In genomic region chr6:143678980-143679379, GRCh38 we compare ENCODE assay signal across 8 cellular contexts. TPM values are rescaled to one million over a fixed set of nuclear protein-coding genes. Genes with fewer than 3 reads are reported as not detected.
DNase-seq lines count a peak whose midpoint lies in the region; ATAC-seq, FAIRE-seq and TF ChIP-seq lines count a peak whose summit lies in the region.

No MANE protein-coding gene starts in this region.

- H3K27me3 ChIP-seq in Loucy (ENCODE audit: insufficient read depth, low read length, poor library complexity, severe bottlenecking) (no peaks in the 10 kb centered on the region), mucosa of stomach (ENCODE audit: control insufficient read depth, insufficient read depth, low read length) (no peaks in the 10 kb centered on the region)

- H3K4me1 ChIP-seq in A549 (peaks cover 40% of the 10 kb centered on the region), Loucy (ENCODE audit: insufficient read depth, low read length, poor library complexity, severe bottlenecking) (peaks cover 21% of the 10 kb centered on the region), mucosa of stomach (ENCODE audit: control insufficient read depth, insufficient read depth, low read length) (peaks cover 25% of the 10 kb centered on the region)

- TF ChIP-seq EP300 in A549 (IDR thresholded peaks at IDR 0.05) = no peak

- no peak overlapping the region for H3K9ac ChIP-seq in Loucy (ENCODE audit: low read depth, low read length, poor library complexity, severe bottlenecking)
- peak overlapping the region; percentile 75 for H3K9ac ChIP-seq in mucosa of stomach (ENCODE audit: low read length)

- DNase-seq in A549 (ENCODE audit: low read depth in 1 of 2, low spot score in 1 of 2) = no peak
- no peak for DNase-seq in choroid plexus epithelial cell (ENCODE audit: low read depth)
- DNase-seq in middle frontal gyrus (ENCODE audit: extremely low spot score, low spot score) = no peak
- no peak for DNase-seq in SKM-1 (lab: John Stamatoyannopoulos, UW; ENCODE audit: unreplicated experiment)

- CTCF ChIA-PET in A549 (lab: Yijun Ruan, JAX) = interaction anchor here (0.6 kb wide), 1 partner anchor 319 kb away, joined by 4 read pairs; no protein-coding TSS in a partner anchor

- POLR2A ChIA-PET in A549 (lab: Yijun Ruan, JAX) = interaction anchor here (2.2 kb wide), 1 partner anchor 164 kb away, joined by 8 read pairs; the partner anchor contains the start of gene LTV1

- no peaks in the 10 kb centered on the region for H3K36me3 ChIP-seq in Loucy (ENCODE audit: insufficient read depth, low read length)
- H3K36me3 ChIP-seq in mucosa of stomach (ENCODE audit: control insufficient read depth, insufficient read depth, low read length) = no peaks in the 10 kb centered on the region

- FAIRE-seq in A549 (lab: Jason Lieb, UNC) = no peak

- peaks cover 4% of the 10 kb centered on the region for H4K20me1 ChIP-seq in Loucy (ENCODE audit: insufficient read depth, low read length, poor library complexity, severe bottlenecking)

- no peak for ATAC-seq in A549
- no peak for ATAC-seq in GM18870 (IDR thresholded peaks at IDR 0.05; ENCODE audit: unreplicated experiment)
- ATAC-seq in GM21390 (IDR thresholded peaks at IDR 0.05; ENCODE audit: unreplicated experiment) = no peak

- H3K4me3 ChIP-seq in A549 = peak overlapping the region; percentile 50
- H3K4me3 ChIP-seq in Loucy (ENCODE audit: low read length, poor library complexity, severe bottlenecking) = peak overlapping the region; percentile 6
- peak overlapping the region; percentile 73 for H3K4me3 ChIP-seq in choroid plexus epithelial cell (ENCODE audit: low read depth, low read length)
- H3K4me3 ChIP-seq in mucosa of stomach (ENCODE audit: low read length) = no peak overlapping the region

- TF ChIP-seq RAD21 in A549 (conservative IDR thresholded peaks at IDR 0.05 in 1 of 2, IDR thresholded peaks at IDR 0.05 in 1 of 2) = no peak

- TF ChIP-seq CTCF in A549 (IDR thresholded peaks at IDR 0.05) = no peak
- TF ChIP-seq CTCF in Loucy (conservative IDR thresholded peaks at IDR 0.05; ENCODE audit: low read length) = no peak
- no peak for TF ChIP-seq CTCF in choroid plexus epithelial cell (conservative IDR thresholded peaks at IDR 0.05; ENCODE audit: low read depth, low read length)

- H2AFZ ChIP-seq in Loucy (ENCODE audit: low read length) = no peak overlapping the region

- H3K9me2 ChIP-seq in Loucy (replicated peaks; ENCODE audit: low read depth, low read length) = no peaks in the 10 kb centered on the region

- H3F3A ChIP-seq in Loucy (ENCODE audit: low read depth) = 0 out of 2 replicates have a peak, but pooled peaks cover 3% of the 10 kb centered on the region

- peak overlapping the region in 1 of 2 experiments; percentile 78; a peak in 3 of 6 replicates for H3K27ac ChIP-seq in A549

- 2% methylated on average over 3 of the region's 3 CpGs for WGBS in A549 (ENCODE audit: missing lambda C conversion rate)

- no peaks in the 10 kb centered on the region for H3K79me2 ChIP-seq in Loucy (ENCODE audit: insufficient read depth, low read length)

- peaks cover 11% of the 10 kb centered on the region; the same call in 1 of the 3 replicates for H3K9me3 ChIP-seq in A549
- H3K9me3 ChIP-seq in Loucy (ENCODE audit: insufficient read depth, low read depth, low read length) = no peaks in the 10 kb centered on the region
- H3K9me3 ChIP-seq in mucosa of stomach (ENCODE audit: control insufficient read depth, low read length) = no peaks in the 10 kb centered on the region

- TF ChIP-seq POLR2A in A549 (IDR thresholded peaks at IDR 0.05; ENCODE audit: low read length) = no peak

- peak overlapping the region; percentile 91 for H3K4me2 ChIP-seq in A549
- peak overlapping the region; percentile 62 for H3K4me2 ChIP-seq in Loucy (ENCODE audit: low read depth, low read length, poor library complexity, severe bottlenecking)

TF ChIP-seq in A549, 52 proteins besides CTCF, POLR2A, EP300 and RAD21:
- no peak for TF ChIP-seq RARB (CRISPR knock-in tag; IDR thresholded peaks at IDR 0.05)
- TF ChIP-seq KDM1A (IDR thresholded peaks at IDR 0.05; ENCODE audit: low read depth) = no peak
- TF ChIP-seq NR3C1 (IDR thresholded peaks at IDR 0.05) = no peak
- TF ChIP-seq CHD2 (IDR thresholded peaks at IDR 0.05; ENCODE audit: low read length, partially characterized antibody) = no peak
- TF ChIP-seq, protein P1, sequence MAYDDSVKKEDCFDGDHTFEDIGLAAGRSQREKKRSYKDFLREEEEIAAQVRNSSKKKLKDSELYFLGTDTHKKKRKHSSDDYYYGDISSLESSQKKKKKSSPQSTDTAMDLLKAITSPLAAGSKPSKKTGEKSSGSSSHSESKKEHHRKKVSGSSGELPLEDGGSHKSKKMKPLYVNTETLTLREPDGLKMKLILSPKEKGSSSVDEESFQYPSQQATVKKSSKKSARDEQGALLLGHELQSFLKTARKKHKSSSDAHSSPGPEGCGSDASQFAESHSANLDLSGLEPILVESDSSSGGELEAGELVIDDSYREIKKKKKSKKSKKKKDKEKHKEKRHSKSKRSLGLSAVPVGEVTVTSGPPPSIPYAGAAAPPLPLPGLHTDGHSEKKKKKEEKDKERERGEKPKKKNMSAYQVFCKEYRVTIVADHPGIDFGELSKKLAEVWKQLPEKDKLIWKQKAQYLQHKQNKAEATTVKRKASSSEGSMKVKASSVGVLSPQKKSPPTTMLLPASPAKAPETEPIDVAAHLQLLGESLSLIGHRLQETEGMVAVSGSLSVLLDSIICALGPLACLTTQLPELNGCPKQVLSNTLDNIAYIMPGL (CRISPR knock-in tag; IDR thresholded peaks at IDR 0.05; ENCODE audit: borderline replicate concordance) = no peak
- TF ChIP-seq FOSB (CRISPR knock-in tag; IDR thresholded peaks at IDR 0.05) = no peak
- no peak for TF ChIP-seq RCOR1 (IDR thresholded peaks at IDR 0.05; ENCODE audit: low read depth, low read length)
- no peak for TF ChIP-seq HOXB5 (CRISPR knock-in tag; IDR thresholded peaks at IDR 0.05)
- TF ChIP-seq CBX2 (IDR thresholded peaks at IDR 0.05; ENCODE audit: borderline replicate concordance, low read depth) = no peak
- TF ChIP-seq, protein P2, sequence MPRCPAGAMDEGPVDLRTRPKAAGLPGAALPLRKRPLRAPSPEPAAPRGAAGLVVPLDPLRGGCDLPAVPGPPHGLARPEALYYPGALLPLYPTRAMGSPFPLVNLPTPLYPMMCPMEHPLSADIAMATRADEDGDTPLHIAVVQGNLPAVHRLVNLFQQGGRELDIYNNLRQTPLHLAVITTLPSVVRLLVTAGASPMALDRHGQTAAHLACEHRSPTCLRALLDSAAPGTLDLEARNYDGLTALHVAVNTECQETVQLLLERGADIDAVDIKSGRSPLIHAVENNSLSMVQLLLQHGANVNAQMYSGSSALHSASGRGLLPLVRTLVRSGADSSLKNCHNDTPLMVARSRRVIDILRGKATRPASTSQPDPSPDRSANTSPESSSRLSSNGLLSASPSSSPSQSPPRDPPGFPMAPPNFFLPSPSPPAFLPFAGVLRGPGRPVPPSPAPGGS (IDR thresholded peaks at IDR 0.05) = no peak
- no peak for TF ChIP-seq HDAC2 (IDR thresholded peaks at IDR 0.05)
- TF ChIP-seq, protein P3, sequence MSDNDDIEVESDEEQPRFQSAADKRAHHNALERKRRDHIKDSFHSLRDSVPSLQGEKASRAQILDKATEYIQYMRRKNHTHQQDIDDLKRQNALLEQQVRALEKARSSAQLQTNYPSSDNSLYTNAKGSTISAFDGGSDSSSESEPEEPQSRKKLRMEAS (IDR thresholded peaks at IDR 0.05) = no peak
- no peak for TF ChIP-seq ZFP36 (IDR thresholded peaks at IDR 0.05; ENCODE audit: borderline replicate concordance, partially characterized antibody)

RNA-seq across cellular contexts. Expression of gene PHACTR2, which starts 1.2 kb away (rescaled TPM):
- 7.5 and 10.4 TPM in 2 replicates for polyA plus RNA-seq in A549 (2011; rRNA removed)
- 2.0 and 2.2 TPM in 2 replicates for polyA plus RNA-seq in A549 (2012; cell fraction: cytosol; rRNA removed)
- polyA plus RNA-seq in A549 (2012; cell fraction: nucleus; rRNA removed) = 0.80 and 1.5 TPM in 2 replicates
- polyA plus RNA-seq in A549 (2017; fragmentation: RNase III; extraction: RNeasy Plus Mini Kit Qiagen cat#74134 plus additional on column Dnase treatment) = 2.5 to 3.3 TPM (median 2.9 TPM) in 3 replicates
- 15.8 and 17.6 TPM in 2 replicates for polyA minus RNA-seq in A549 (2011; rRNA and poly(A)+ RNA removed)
